Comparison of ENCODE assay signal across 30 cellular contexts in genomic region chr14:35043046-35043445, GRCh38. TPM values are rescaled to one million over a fixed set of nuclear protein-coding genes. Genes with fewer than 3 reads are reported as not detected.
DNase-seq lines count a peak whose midpoint lies in the region; ATAC-seq and TF ChIP-seq lines count a peak whose summit lies in the region.
"Had no signal": no experiment of that assay in that cellular context is flagged by ENCODE, and none has a peak within 500 bp of the region (broad histone marks: within the 10 kb centered on the region; RNA-seq: fewer than 3 reads in every experiment).

No MANE protein-coding gene starts in this region.

- H2AFZ ChIP-seq in Karpas-422 (ENCODE audit: low read length) = 0 out of 2 replicates have a peak overlapping the region, but pooled peaks have one; percentile 12
- H2AFZ ChIP-seq: parathyroid adenoma had no signal

- H3K4me3 Mint-ChIP-seq in activated T-cell treated with anti-CD3 and anti-CD28 coated beads, Interleukin-2, amount 50 U/mL, for 24 hours = no peak overlapping the region
- H3K4me3 Mint-ChIP-seq in activated T-cell treated with anti-CD3 and anti-CD28 coated beads, Interleukin-2, amount 50 U/mL, for 4 hours = no peak overlapping the region
- H3K4me3 Mint-ChIP-seq in effector memory CD8-positive, alpha-beta T cell = no peak overlapping the region
- H3K4me3 Mint-ChIP-seq: activated CD8-positive, alpha-beta memory T cell treated with anti-CD3 and anti-CD28 coated beads, Interleukin-2, amount 10 ng/mL, durations not matched to agents 7 days and 5 days; activated naive CD4-positive, alpha-beta T cell treated with anti-CD3 and anti-CD28 coated beads for 36 hours; activated T-helper 1 cell treated with anti-CD3 and anti-CD28 coated beads, Interleukin-12 subunit alpha, Interleukin-12 subunit beta, Interleukin-2, Interleukin-4 antibody, amounts not matched to agents 30 ng/mL and 10 ng/mL and 1 ng/mL, durations not matched to agents 14 hours and 24 hours and 36 hours; CD14-positive monocyte had no signal

- no peak overlapping the region for H3K9ac ChIP-seq in Karpas-422 (ENCODE audit: low read length)
- H3K9ac ChIP-seq: parathyroid adenoma had no signal

- peak overlapping the region; percentile 9 for H3K27ac Mint-ChIP-seq in activated T-cell treated with anti-CD3 and anti-CD28 coated beads, Interleukin-2, amount 50 U/mL, for 24 hours
- peak overlapping the region; percentile 66 to 82 for H3K27ac Mint-ChIP-seq in effector memory CD8-positive, alpha-beta T cell
- H3K27ac Mint-ChIP-seq: activated CD8-positive, alpha-beta memory T cell treated with anti-CD3 and anti-CD28 coated beads, Interleukin-2, amount 10 ng/mL, durations not matched to agents 7 days and 5 days; activated naive CD4-positive, alpha-beta T cell treated with anti-CD3 and anti-CD28 coated beads for 36 hours; activated T-helper 1 cell treated with anti-CD3 and anti-CD28 coated beads, Interleukin-12 subunit alpha, Interleukin-12 subunit beta, Interleukin-2, Interleukin-4 antibody, amounts not matched to agents 30 ng/mL and 10 ng/mL and 1 ng/mL, durations not matched to agents 14 hours and 24 hours and 36 hours had no signal

- no peak overlapping the region for H3K27ac ChIP-seq in Karpas-422 (ENCODE audit: low read length)
- peak overlapping the region; percentile 80 for H3K27ac ChIP-seq in neutrophil
- H3K27ac ChIP-seq: parathyroid adenoma, right atrium auricular region, SJCRH30, uterus, WERI-Rb-1 had no signal

- no peak for DNase-seq in activated T-cell treated with anti-CD3 and anti-CD28 coated beads, Interleukin-2, amount 50 U/mL, for 24 hours
- no peak for DNase-seq in activated T-cell treated with anti-CD3 and anti-CD28 coated beads, Interleukin-2, amount 50 U/mL, for 4 hours
- DNase-seq in Karpas-422 (no peak), A172 (ENCODE audit: low spot score) (no peak), NOMO-1 (lab: John Stamatoyannopoulos, UW; ENCODE audit: unreplicated experiment in 2 of 2) (no peak)
- DNase-seq in effector memory CD8-positive, alpha-beta T cell = no peak
- DNase-seq: 8988T; activated CD8-positive, alpha-beta memory T cell treated with anti-CD3 and anti-CD28 coated beads, Interleukin-2, amount 10 ng/mL, durations not matched to agents 7 days and 5 days; activated naive CD4-positive, alpha-beta T cell treated with anti-CD3 and anti-CD28 coated beads for 36 hours; dorsolateral prefrontal cortex; heart right ventricle; Kasumi-1; kidney glomerular epithelial cell; NCI-H1048; NCI-H1694 treated with DMSO at 0.1 percent for 48 hours; NCI-H446; NCI-H774; SJCRH30; stimulated activated CD4-positive, alpha-beta T cell treated with anti-CD3 and anti-CD28 coated beads, Interleukin-1b, Interleukin-23, amount 100 ng/mL, for 48 hours; stimulated activated naive CD8-positive, alpha-beta T cell treated with anti-CD3 and anti-CD28 coated beads, Interleukin-15, Interleukin-2, amounts not matched to agents 100 U/mL and 50 U/mL, for 24 hours; SW 1271; T-helper 9 cell; uterus; WERI-Rb-1 had no signal

- H3K9me2 ChIP-seq in Karpas-422 (replicated peaks; ENCODE audit: insufficient read depth, low read length) = no peaks in the 10 kb centered on the region

- H3K4me1 ChIP-seq in Karpas-422 (ENCODE audit: low read length) (peaks cover 20% of the 10 kb centered on the region), neutrophil (ENCODE audit: control insufficient read depth in 1 of 2, insufficient read depth in 1 of 2, low read depth in 1 of 2, low read length in 1 of 2) (peaks cover 48 to 55% of the 10 kb centered on the region in 2 experiments)
- H3K4me1 ChIP-seq: uterus had no signal

- H3K9me3 Mint-ChIP-seq in activated T-cell treated with anti-CD3 and anti-CD28 coated beads, Interleukin-2, amount 50 U/mL, for 24 hours = no peaks in the 10 kb centered on the region
- H3K9me3 Mint-ChIP-seq in activated T-cell treated with anti-CD3 and anti-CD28 coated beads, Interleukin-2, amount 50 U/mL, for 4 hours = no peaks in the 10 kb centered on the region
- H3K9me3 Mint-ChIP-seq in effector memory CD8-positive, alpha-beta T cell = no peaks in the 10 kb centered on the region
- H3K9me3 Mint-ChIP-seq: activated naive CD4-positive, alpha-beta T cell treated with anti-CD3 and anti-CD28 coated beads for 36 hours; activated T-helper 1 cell treated with anti-CD3 and anti-CD28 coated beads, Interleukin-12 subunit alpha, Interleukin-12 subunit beta, Interleukin-2, Interleukin-4 antibody, amounts not matched to agents 30 ng/mL and 10 ng/mL and 1 ng/mL, durations not matched to agents 14 hours and 24 hours and 36 hours; CD14-positive monocyte had no signal

- H3K27me3 Mint-ChIP-seq in activated T-cell treated with anti-CD3 and anti-CD28 coated beads, Interleukin-2, amount 50 U/mL, for 24 hours = no peaks in the 10 kb centered on the region
- H3K27me3 Mint-ChIP-seq in activated T-cell treated with anti-CD3 and anti-CD28 coated beads, Interleukin-2, amount 50 U/mL, for 4 hours (ENCODE audit: low read depth) = no peaks in the 10 kb centered on the region
- H3K27me3 Mint-ChIP-seq in effector memory CD8-positive, alpha-beta T cell = no peaks in the 10 kb centered on the region
- H3K27me3 Mint-ChIP-seq: activated CD8-positive, alpha-beta memory T cell treated with anti-CD3 and anti-CD28 coated beads, Interleukin-2, amount 10 ng/mL, durations not matched to agents 7 days and 5 days had no signal

- peaks cover 21% of the 10 kb centered on the region for H3K79me2 ChIP-seq in Karpas-422 (ENCODE audit: low read length)

- TF ChIP-seq CTCF in neutrophil (IDR thresholded peaks at IDR 0.05) = no peak

- H3K9me3 ChIP-seq in Karpas-422 (ENCODE audit: low read length) (no peaks in the 10 kb centered on the region), neutrophil (no peaks in the 10 kb centered on the region)
- H3K9me3 ChIP-seq: heart right ventricle, right atrium auricular region, SJCRH30, uterus had no signal

- H3K4me1 Mint-ChIP-seq in activated T-cell treated with anti-CD3 and anti-CD28 coated beads, Interleukin-2, amount 50 U/mL, for 24 hours (ENCODE audit: low read depth) = peaks cover 21% of the 10 kb centered on the region
- H3K4me1 Mint-ChIP-seq in activated T-cell treated with anti-CD3 and anti-CD28 coated beads, Interleukin-2, amount 50 U/mL, for 4 hours (ENCODE audit: low read depth) = peaks cover 21% of the 10 kb centered on the region
- H3K4me1 Mint-ChIP-seq in effector memory CD8-positive, alpha-beta T cell (ENCODE audit: low read depth in 2 of 2) = peaks cover 17 to 21% of the 10 kb centered on the region in 2 donors

- H3K36me3 ChIP-seq in Karpas-422 (ENCODE audit: insufficient read depth, low read length) = no peaks in the 10 kb centered on the region
- H3K36me3 ChIP-seq in neutrophil = no peaks in the 10 kb centered on the region
- H3K36me3 ChIP-seq: heart right ventricle, right atrium auricular region, SJCRH30, uterus, WERI-Rb-1 had no signal

- H4K20me1 ChIP-seq in Karpas-422 (ENCODE audit: insufficient read depth, low read depth, low read length) = no peaks in the 10 kb centered on the region

- H3K27me3 ChIP-seq in Karpas-422 (ENCODE audit: low read length) = no peaks in the 10 kb centered on the region
- H3K27me3 ChIP-seq in neutrophil = no peaks in the 10 kb centered on the region
- H3K27me3 ChIP-seq: dorsolateral prefrontal cortex, heart right ventricle, right atrium auricular region, SJCRH30, uterus had no signal

- no peak overlapping the region for H3K4me2 ChIP-seq in Karpas-422 (ENCODE audit: low read depth, low read length, poor library complexity, severe bottlenecking)

- ATAC-seq in activated T-cell treated with anti-CD3 and anti-CD28 coated beads, Interleukin-2, amount 50 U/mL, for 4 hours = no peak
- no peak for ATAC-seq in effector memory CD8-positive, alpha-beta T cell (replicated peaks)
- ATAC-seq in GM21447 (IDR thresholded peaks at IDR 0.05; ENCODE audit: unreplicated experiment) = no peak
- ATAC-seq: activated CD8-positive, alpha-beta memory T cell treated with anti-CD3 and anti-CD28 coated beads, Interleukin-2, amount 10 ng/mL, durations not matched to agents 7 days and 5 days; heart right ventricle; stimulated activated naive CD8-positive, alpha-beta T cell treated with anti-CD3 and anti-CD28 coated beads, Interleukin-15, Interleukin-2, amounts not matched to agents 100 U/mL and 50 U/mL, for 24 hours had no signal

- peaks cover 18% of the 10 kb centered on the region for H3K36me3 Mint-ChIP-seq in activated T-cell treated with anti-CD3 and anti-CD28 coated beads, Interleukin-2, amount 50 U/mL, for 24 hours (ENCODE audit: low read depth)
- H3K36me3 Mint-ChIP-seq in activated T-cell treated with anti-CD3 and anti-CD28 coated beads, Interleukin-2, amount 50 U/mL, for 4 hours (ENCODE audit: insufficient read depth) = no peaks in the 10 kb centered on the region
- H3K36me3 Mint-ChIP-seq in effector memory CD8-positive, alpha-beta T cell (ENCODE audit: insufficient read depth) = peaks cover 37% of the 10 kb centered on the region
- H3K36me3 Mint-ChIP-seq: CD14-positive monocyte had no signal

- H3K4me3 ChIP-seq in Karpas-422 (ENCODE audit: low read length) (no peak overlapping the region), neutrophil (ENCODE audit: low read depth in 1 of 2, low read length in 1 of 2) (peak overlapping the region in 1 of 2 experiments; percentile 10)
- H3K4me3 ChIP-seq: dorsolateral prefrontal cortex, heart right ventricle, right atrium auricular region, SJCRH30, uterus had no signal

RNA-seq across cellular contexts. Expression of gene FAM177A1, which starts 3.0 kb away (rescaled TPM):
- 10 to 100 TPM; 35.4 to 44.4 (median 35.7) TPM for total RNA-seq in activated T-cell treated with anti-CD3 and anti-CD28 coated beads, Interleukin-2, amount 50 U/mL, for 4 hours
- 35.6 and 39.2 TPM in 2 replicates for total RNA-seq in Karpas-422 (2014; rRNA removed; shearing (Covaris generic); ENCODE audit: low replicate concordance)
- 31.8 and 53.3 TPM in 2 replicates for total RNA-seq in A172 (2014; rRNA removed; shearing (Covaris generic))
